Comparison of ENCODE assay signal across 15 cellular contexts in genomic region chr10:100864981-100865380, GRCh38.
"Had no signal": no experiment of that assay in that cellular context is flagged by ENCODE, and none has a peak within 500 bp of the region (broad histone marks: within the 10 kb centered on the region; RNA-seq: fewer than 3 reads in every experiment).

No MANE protein-coding gene starts in this region.

- H3K4me3 ChIP-seq: esophagus muscularis mucosa, left lung, sigmoid colon, upper lobe of right lung had no signal

- H3K9me3 ChIP-seq: esophagus muscularis mucosa, left lung, sigmoid colon, upper lobe of right lung had no signal

- H3K4me1 ChIP-seq: left lung, sigmoid colon, upper lobe of right lung had no signal

- H3K27ac ChIP-seq: esophagus muscularis mucosa, left lung, sigmoid colon, upper lobe of right lung, VCaP had no signal

- ATAC-seq: left lung, upper lobe of right lung had no signal

- DNase-seq: activated CD4-positive, alpha-beta memory T cell treated with anti-CD3 and anti-CD28 coated beads, Interleukin-2, amount 10 ng/mL, durations not matched to agents 7 days and 5 days; activated gamma-delta T cell treated with Interleukin-2 at 50 U/mL for 16 hours; activated T-cell treated with anti-CD3 and anti-CD28 coated beads, Interleukin-2, amount 50 U/mL, for 48 hours; aorta; foreskin fibroblast; nephron progenitor cell; sigmoid colon; stimulated activated CD4-positive, alpha-beta T cell treated with anti-CD3 and anti-CD28 coated beads, Interleukin-12 subunit alpha, Interleukin-12 subunit beta, amount 100 ng/mL, for 4 hours; stimulated activated naive CD4-positive, alpha-beta T cell treated with Interleukin-2 at 50 U/mL for 16 hours; upper lobe of right lung had no signal

- FAIRE-seq: bronchial epithelial cell, endometrium had no signal

- H3K36me3 ChIP-seq: esophagus muscularis mucosa, left lung, sigmoid colon, upper lobe of right lung had no signal
